28 cellular contexts compared by ENCODE assay signal in the genomic region with DNA sequence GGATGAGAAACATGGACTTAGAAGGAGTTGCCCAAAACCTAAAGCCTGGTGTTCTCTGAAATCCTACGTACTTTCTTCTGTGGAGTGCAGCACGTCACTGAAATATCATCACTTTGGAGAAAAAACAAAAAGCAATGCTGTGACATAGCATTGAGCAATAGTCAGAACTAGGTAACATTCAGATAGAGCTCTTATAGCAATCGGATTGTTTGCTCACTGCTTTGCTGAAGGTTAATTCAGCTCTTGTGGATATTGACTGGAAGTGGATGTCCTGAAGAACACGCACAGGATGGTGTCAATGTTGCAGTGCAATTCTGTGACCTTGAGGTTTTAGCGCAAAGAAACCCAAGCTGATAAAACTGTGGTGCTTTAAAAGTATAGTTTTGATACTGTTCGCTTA.
"Had no signal": no experiment of that assay in that cellular context is flagged by ENCODE, and none has a peak within 500 bp of the region (broad histone marks: within the 10 kb centered on the region; RNA-seq: fewer than 3 reads in every experiment).

No MANE protein-coding gene starts in this region.

- H3K4me3 ChIP-seq: ascending aorta, cardiac muscle cell, SJCRH30, SK-N-MC had no signal

- ATAC-seq: activated CD8-positive, alpha-beta T cell treated with anti-CD3 and anti-CD28 coated beads for 36 hours; activated T-cell treated with anti-CD3 and anti-CD28 coated beads, Interleukin-2, amount 50 U/mL, for 72 hours; activated T-helper 17 cell treated with anti-CD3 and anti-CD28 coated beads, Interleukin-2, amount 50 U/mL, for 72 hours; Panc1 had no signal

- H3K27me3 ChIP-seq: ascending aorta, cardiac muscle cell, SJCRH30 had no signal

- DNase-seq: activated CD4-positive, alpha-beta T cell treated with anti-CD3 and anti-CD28 coated beads, Interleukin-2, amount 10 ng/mL, durations not matched to agents 24 days and 14 days; activated CD4-positive, alpha-beta T cell treated with anti-CD3 and anti-CD28 coated beads, Interleukin-2, amount 50 U/mL, for 4 hours; activated CD8-positive, alpha-beta T cell treated with anti-CD3 and anti-CD28 coated beads for 36 hours; activated effector memory CD4-positive, alpha-beta T cell treated with anti-CD3 and anti-CD28 coated beads, Interleukin-2, amount 50 U/mL, for 16 hours; activated naive CD4-positive, alpha-beta T cell; activated naive CD8-positive, alpha-beta T cell treated with anti-CD3 and anti-CD28 coated beads, Interleukin-2, amount 10 ng/mL, durations not matched to agents 7 days and 5 days; activated T-cell treated with anti-CD3 and anti-CD28 coated beads, Interleukin-2, amount 50 U/mL, for 1 hour; activated T-cell treated with anti-CD3 and anti-CD28 coated beads, Interleukin-2, amount 50 U/mL, for 72 hours; amygdala; MM.1S; MV-4-11; NCI-H1092 treated with DMSO at 0.1 percent for 48 hours; NCI-H146; NCI-H187; NCI-H2081 treated with DMSO at 0.1 percent for 48 hours; NCI-H2171; NCI-H446 treated with DMSO at 0.1 percent for 48 hours; NCI-H526; NCI-H748 treated with DMSO at 0.1 percent for 48 hours; SHP77; SJCRH30 had no signal

- H3K36me3 ChIP-seq: ascending aorta, cardiac muscle cell, SJCRH30 had no signal

- H3K9ac ChIP-seq: KMS-11 had no signal

- H3K4me2 ChIP-seq: KMS-11 had no signal

- FAIRE-seq: TTC549 had no signal

- H3K9me3 ChIP-seq: ascending aorta, SJCRH30 had no signal

- H3K27ac ChIP-seq: ascending aorta, cardiac muscle cell, KMS-11, SJCRH30, SK-N-MC had no signal

- H3K4me1 ChIP-seq: ascending aorta, SJCRH30 had no signal
